In genomic region chr3:46659285-46659684, GRCh38 we compare ENCODE assay signal across 23 cellular contexts. TPM values are rescaled to one million over a fixed set of nuclear protein-coding genes. Genes with fewer than 3 reads are reported as not detected.
DNase-seq lines count a peak whose midpoint lies in the region; ATAC-seq, FAIRE-seq and TF ChIP-seq lines count a peak whose summit lies in the region.
"Had no signal": no experiment of that assay in that cellular context is flagged by ENCODE, and none has a peak within 500 bp of the region (broad histone marks: within the 10 kb centered on the region; RNA-seq: fewer than 3 reads in every experiment).

No MANE protein-coding gene starts in this region.

- H3K36me3 ChIP-seq in HUES6 (ENCODE audit: control insufficient read depth, insufficient read depth, low read length), result no peaks in the 10 kb centered on the region
- H3K36me3 ChIP-seq in H1 (ENCODE audit: control insufficient read depth in 2 of 4, insufficient read depth in 4 of 4, low read length in 3 of 4), result no peaks in the 10 kb centered on the region
- no peaks in the 10 kb centered on the region for H3K36me3 ChIP-seq in lower lobe of right lung
- H3K36me3 ChIP-seq: heart left ventricle, tibial nerve had no signal

- WGBS in H1 (ENCODE audit: extremely low coverage in 1 of 2, insufficient coverage in 1 of 2, insufficient read length in 1 of 2, insufficient replicate concordance in 2 of 2, low coverage in 1 of 2, low lambda C conversion rate in 2 of 2, missing lambda C conversion rate in 1 of 2), 2 experiments, result 82% methylated on average over 8 of the region's 8 CpGs; no CpG with 5 or more reads in 1 of the 2 experiments

- no peak overlapping the region for H3K18ac ChIP-seq in H1 (ENCODE audit: extremely low read depth, low read length)

- no peak overlapping the region for H3K14ac ChIP-seq in H1 (ENCODE audit: insufficient read length)

- H3K4me3 Mint-ChIP-seq in progenitor cell of endocrine pancreas (ENCODE audit: low read depth) (no peak overlapping the region), chondrocyte (ENCODE audit: unreplicated experiment) (no peak overlapping the region)
- H3K4me3 Mint-ChIP-seq: CD8-positive, alpha-beta T cell; HFFc6; stimulated activated memory B cell treated with anti-CD40 and anti-IgM and Interleukin-4, amounts not matched to agents 10 μg/mL and 1 μg/mL and 100 μg/mL, for 72 hours had no signal

- H3K4ac ChIP-seq in H1 (replicated peaks; ENCODE audit: insufficient read length, low read depth, low read length), result no peak overlapping the region

- H3K4me1 ChIP-seq in HUES6 (ENCODE audit: control insufficient read depth, insufficient read depth, low read length) (peaks cover 65% of the 10 kb centered on the region), H1 (replicated peaks in 1 of 4; ENCODE audit: control insufficient read depth in 3 of 4, insufficient read depth in 4 of 4, low read length in 3 of 4) (peaks cover 22 to 45% (median 36%) of the 10 kb centered on the region in 4 experiments), lower lobe of right lung (peaks cover 9% of the 10 kb centered on the region)

- FAIRE-seq in H1 (lab: Jason Lieb, UNC), result no peak
- FAIRE-seq: K562 had no signal

- no peak overlapping the region for H3K4me2 ChIP-seq in H1 (ENCODE audit: insufficient read depth in 1 of 2, low read depth in 2 of 2, low read length in 2 of 2)
- H3K4me2 ChIP-seq: PC-9, smooth muscle cell had no signal

- H3K9me3 Mint-ChIP-seq in progenitor cell of endocrine pancreas (ENCODE audit: low read depth) (no peaks in the 10 kb centered on the region), chondrocyte (ENCODE audit: low read depth) (no peaks in the 10 kb centered on the region)
- H3K9me3 Mint-ChIP-seq: CD8-positive, alpha-beta T cell; HFFc6; stimulated activated memory B cell treated with anti-CD40 and anti-IgM and Interleukin-4, amounts not matched to agents 10 μg/mL and 1 μg/mL and 100 μg/mL, for 72 hours had no signal

- no peaks in the 10 kb centered on the region for H3K79me2 ChIP-seq in H1 (ENCODE audit: control insufficient read depth in 1 of 2, insufficient read depth in 2 of 2, low read length in 2 of 2)

- H3K23me2 ChIP-seq in H1 (ENCODE audit: low read depth, low read length), result no peaks in the 10 kb centered on the region

- peaks cover 6% of the 10 kb centered on the region for H3K4me1 Mint-ChIP-seq in progenitor cell of endocrine pancreas (ENCODE audit: low read depth)
- H3K4me1 Mint-ChIP-seq in chondrocyte (ENCODE audit: low read depth), result peaks cover 20% of the 10 kb centered on the region

- peak overlapping the region; percentile 12 for H3K27ac Mint-ChIP-seq in progenitor cell of endocrine pancreas
- no peak overlapping the region for H3K27ac Mint-ChIP-seq in chondrocyte (ENCODE audit: unreplicated experiment)
- H3K27ac Mint-ChIP-seq: CD8-positive, alpha-beta T cell; HFFc6; stimulated activated memory B cell treated with anti-CD40 and anti-IgM and Interleukin-4, amounts not matched to agents 10 μg/mL and 1 μg/mL and 100 μg/mL, for 72 hours had no signal

- intact Hi-C loops in lower lobe of right lung (cut with DNase I), result no loop called here

- peak overlapping the region; percentile 14 for H2BK120ac ChIP-seq in H1 (replicated peaks; ENCODE audit: low read depth, low read length)

- H3K36me3 Mint-ChIP-seq in progenitor cell of endocrine pancreas (ENCODE audit: insufficient read depth) (no peaks in the 10 kb centered on the region), chondrocyte (ENCODE audit: low read depth) (no peaks in the 10 kb centered on the region)
- H3K36me3 Mint-ChIP-seq: CD8-positive, alpha-beta T cell; stimulated activated memory B cell treated with anti-CD40 and anti-IgM and Interleukin-4, amounts not matched to agents 10 μg/mL and 1 μg/mL and 100 μg/mL, for 72 hours had no signal

- H3K27me3 ChIP-seq in HUES6 (ENCODE audit: control insufficient read depth, insufficient read depth, low read length), result no peaks in the 10 kb centered on the region
- no peaks in the 10 kb centered on the region; a peak in 1 of 7 replicates for H3K27me3 ChIP-seq in H1 (replicated peaks in 1 of 4; ENCODE audit: control insufficient read depth in 3 of 4, extremely low read depth in 1 of 4, insufficient read depth in 3 of 4, low read length in 3 of 4)
- no peaks in the 10 kb centered on the region for H3K27me3 ChIP-seq in lower lobe of right lung (ENCODE audit: low read depth)
- H3K27me3 ChIP-seq: heart left ventricle had no signal

- H3K9me3 ChIP-seq in HUES6 (ENCODE audit: control insufficient read depth, insufficient read depth, low read depth, low read length) (no peaks in the 10 kb centered on the region), H1 (ENCODE audit: insufficient read depth in 2 of 2, low read depth in 1 of 2, low read length in 1 of 2) (no peaks in the 10 kb centered on the region), lower lobe of right lung (no peaks in the 10 kb centered on the region)
- H3K9me3 ChIP-seq: heart left ventricle, mucosa of descending colon, tibial nerve had no signal

- TF ChIP-seq CTCF in H1 (IDR thresholded peaks at IDR 0.05; ENCODE audit: control extremely low read depth in 1 of 3, insufficient read depth in 1 of 3, low read depth in 1 of 3, low read length in 3 of 3) (no peak; a peak in 1 of 4 replicates), progenitor cell of endocrine pancreas (IDR thresholded peaks at IDR 0.05; ENCODE audit: unreplicated experiment) (no peak), lower lobe of right lung (IDR thresholded peaks at IDR 0.05) (no peak), chondrocyte (IDR thresholded peaks at IDR 0.05) (no peak)

- H2BK20ac ChIP-seq in H1 (ENCODE audit: low read length), result no peak overlapping the region

- H2BK5ac ChIP-seq in H1 (ENCODE audit: low read depth, low read length), result peak overlapping the region; percentile 9; the same call in 1 of the 2 replicates

- no peak overlapping the region for H3K56ac ChIP-seq in H1 (replicated peaks; ENCODE audit: insufficient read length, low read depth, low read length)

- H3K79me1 ChIP-seq in H1 (ENCODE audit: low read depth, low read length), result no peaks in the 10 kb centered on the region

- H4K20me1 ChIP-seq in H1 (replicated peaks in 1 of 2; ENCODE audit: control insufficient read depth in 1 of 2, insufficient read depth in 2 of 2, low read length in 2 of 2), result no peaks in the 10 kb centered on the region

- TF ChIP-seq POLR2A in H1 (IDR thresholded peaks at IDR 0.05; ENCODE audit: control extremely low read depth in 1 of 2, low read depth in 2 of 2, low read length in 2 of 2), result no peak

- H3K9ac ChIP-seq in HUES6 (ENCODE audit: low read length) (peak overlapping the region; percentile 5), H1 (replicated peaks in 1 of 4; ENCODE audit: extremely low read depth in 1 of 4, low read depth in 3 of 4, low read length in 3 of 4) (no peak overlapping the region)

- H3K27me3 Mint-ChIP-seq in progenitor cell of endocrine pancreas (peaks cover 42% of the 10 kb centered on the region), chondrocyte (ENCODE audit: low read depth) (peaks cover 18% of the 10 kb centered on the region)

- CTCF ChIA-PET in H1 (lab: Charles Lee; ENCODE audit: partially characterized antibody), result interaction anchor here (1.4 to 3.6 kb wide), 3 partner anchors 12 to 197 kb away, joined by 4 to 20 read pairs (median 7); no protein-coding TSS in a partner anchor

- TF ChIP-seq RAD21 in H1 (IDR thresholded peaks at IDR 0.05 in 1 of 2, conservative IDR thresholded peaks at IDR 0.05 in 1 of 2; ENCODE audit: low read depth in 2 of 2, low read length in 2 of 2), result no peak

- no peak overlapping the region; the same call in 1 of the 2 replicates for H2BK12ac ChIP-seq in H1 (ENCODE audit: low read depth, low read length)

- no peak overlapping the region for H4K91ac ChIP-seq in H1 (replicated peaks; ENCODE audit: insufficient read length, low read length)

- H4K8ac ChIP-seq in H1 (ENCODE audit: extremely low read depth, insufficient read depth, low read length), result no peak overlapping the region

- POLR2A ChIA-PET in H1 (lab: Charles Lee; ENCODE audit: partially characterized antibody), result interaction anchor here (0.9 to 4.2 kb wide), 2 partner anchors 17 to 73 kb away, joined by 3 to 23 read pairs; no protein-coding TSS in a partner anchor

- no peak overlapping the region for H3K27ac ChIP-seq in HUES6 (ENCODE audit: low read depth, low read length)
- no peak overlapping the region for H3K27ac ChIP-seq in H1 (ENCODE audit: low read depth, low read length)
- H3K27ac ChIP-seq in lower lobe of right lung, result no peak overlapping the region
- H3K27ac ChIP-seq: heart left ventricle, PC-9, tibial nerve had no signal

- H2BK15ac ChIP-seq in H1 (ENCODE audit: low read length), result no peak overlapping the region

- H4K5ac ChIP-seq in H1 (ENCODE audit: insufficient read length, low read depth, low read length), result no peak overlapping the region

- no peak overlapping the region for H2AK5ac ChIP-seq in H1 (ENCODE audit: low read depth, low read length)

- ATAC-seq in lower lobe of right lung, result no peak
- ATAC-seq: CD8-positive, alpha-beta T cell; heart left ventricle; K562; mucosa of descending colon; stimulated activated memory B cell treated with anti-CD40 and anti-IgM and Interleukin-4, amounts not matched to agents 10 μg/mL and 1 μg/mL and 100 μg/mL, for 72 hours had no signal

- DNase-seq in NCI-H2227 (lab: John Stamatoyannopoulos, UW; ENCODE audit: unreplicated experiment) (peak; percentile 6), NCI-H2227 treated with DMSO at 0.1 percent for 48 hours (lab: John Stamatoyannopoulos, UW) (no peak), H1 (ENCODE audit: low read depth in 1 of 2, low spot score in 2 of 2) (peak in 1 of 2 experiments; percentile 49), progenitor cell of endocrine pancreas (ENCODE audit: low spot score, unreplicated experiment) (no peak), lower lobe of right lung (no peak), chondrocyte (ENCODE audit: low spot score) (no peak), GDM1 (lab: John Stamatoyannopoulos, UW) (no peak)
- DNase-seq: activated gamma-delta T cell treated with Interleukin-2 at 50 U/mL for 16 hours, GF-D8, heart left ventricle, HFFc6, mucosa of descending colon had no signal

- no peak for TF ChIP-seq EP300 in H1 (IDR thresholded peaks at IDR 0.05; ENCODE audit: borderline replicate concordance in 1 of 2, low read depth in 2 of 2, low read length in 2 of 2)

- H3K23ac ChIP-seq in H1 (ENCODE audit: insufficient read length), result no peak overlapping the region

- no peak overlapping the region for H3K4me3 ChIP-seq in HUES6 (ENCODE audit: low read depth, low read length)
- no peak overlapping the region for H3K4me3 ChIP-seq in H1 (ENCODE audit: extremely low read depth in 1 of 4, insufficient read depth in 2 of 4, low read depth in 3 of 4, low read length in 4 of 4)
- H3K4me3 ChIP-seq in lower lobe of right lung, result no peak overlapping the region
- H3K4me3 ChIP-seq: heart left ventricle, K562, mucosa of descending colon, PC-9, smooth muscle cell, tibial nerve had no signal

- H2AFZ ChIP-seq in H1 (ENCODE audit: low read length), result no peak overlapping the region
- H2AFZ ChIP-seq: PC-9 had no signal

RNA-seq across cellular contexts. Expression of gene ALS2CL, which starts 34.2 kb away (rescaled TPM):
- total RNA-seq in H1 (2021; fragmentation: NEBNext Ultra II Directional; extraction: Animal tissue kit (Norgen Biotek cat#: 25700)), result 4.3 and 4.8 TPM in 2 replicates
- 5.4 and 7.5 TPM in 2 replicates for polyA plus RNA-seq in H1 (2011; rRNA removed)
- 10.1 TPM for polyA plus RNA-seq in H1 (2011; cell fraction: cytosol; rRNA removed)
- 65.0 TPM for polyA plus RNA-seq in H1 (2011; cell fraction: nucleus; rRNA removed)
- polyA plus RNA-seq in H1 (2012, experiment 1 of 2), result 8.7 to 10.9 TPM (median 9.6 TPM) in 4 replicates
- 4.1 TPM for polyA plus RNA-seq in H1 (2012, experiment 2 of 2)
- 2.3 TPM for polyA plus RNA-seq in H1 (2013, experiment 1 of 2)
- 2.0 TPM for polyA plus RNA-seq in H1 (2013, experiment 2 of 2)
- polyA minus RNA-seq in H1 (2011; rRNA and poly(A)+ RNA removed), result 4.5 and 6.8 TPM in 2 replicates
- polyA minus RNA-seq in H1 (2011; cell fraction: cytosol; rRNA and poly(A)+ RNA removed), result 4.6 TPM
- polyA minus RNA-seq in H1 (2011; cell fraction: nucleus; rRNA and poly(A)+ RNA removed), result 13.9 TPM
- 3.5 and 3.7 TPM in 2 replicates for total RNA-seq in progenitor cell of endocrine pancreas
- total RNA-seq in lower lobe of right lung, result 59.7 TPM
- total RNA-seq in chondrocyte, result 1.4 to 5.2 TPM (median 3.6 TPM) in 3 replicates

RNA-seq across cellular contexts. Expression of gene TMIE, which starts 41.9 kb away (rescaled TPM):
- total RNA-seq in H1 (2021; fragmentation: NEBNext Ultra II Directional; extraction: Animal tissue kit (Norgen Biotek cat#: 25700)), result 0.67 and 0.90 TPM in 2 replicates
- polyA plus RNA-seq in H1 (2011; rRNA removed), result 0.45 and 0.64 TPM in 2 replicates
- polyA plus RNA-seq in H1 (2011; cell fraction: cytosol; rRNA removed), result 1.0 TPM
- 0.87 TPM for polyA plus RNA-seq in H1 (2011; cell fraction: nucleus; rRNA removed)
- polyA plus RNA-seq in H1 (2012, experiment 1 of 2), result 0.28 to 1.0 TPM (median 0.62 TPM) in 4 replicates
- 0.56 TPM for polyA plus RNA-seq in H1 (2012, experiment 2 of 2)
- 0.22 TPM for polyA plus RNA-seq in H1 (2013, experiment 1 of 2)
- polyA plus RNA-seq in H1 (2013, experiment 2 of 2), result 0.35 TPM
- polyA minus RNA-seq in H1 (2011; rRNA and poly(A)+ RNA removed), result 0.49 and 0.88 TPM in 2 replicates
- not detected for polyA minus RNA-seq in H1 (2011; cell fraction: cytosol; rRNA and poly(A)+ RNA removed)
- polyA minus RNA-seq in H1 (2011; cell fraction: nucleus; rRNA and poly(A)+ RNA removed), result 1.3 TPM
- total RNA-seq in progenitor cell of endocrine pancreas (0.50 and 0.53 TPM in 2 replicates), lower lobe of right lung (1.0 TPM), chondrocyte (0.25 TPM in 1 of 3 replicates, not detected in the others)
- total RNA-seq: A172, HFFc6, K562 had no signal
- polyA plus RNA-seq: K562 had no signal

RNA-seq across cellular contexts. Expression of gene FAM240A, which starts 47.0 kb away (rescaled TPM):
- 0.17 TPM in 1 of 2 replicates, not detected in the other for total RNA-seq in H1 (2021; fragmentation: NEBNext Ultra II Directional; extraction: Animal tissue kit (Norgen Biotek cat#: 25700))
- 0.06 and 0.08 TPM in 2 replicates for polyA plus RNA-seq in H1 (2011; rRNA removed)
- 0.12 TPM for polyA plus RNA-seq in H1 (2011; cell fraction: cytosol; rRNA removed)
- polyA plus RNA-seq in H1 (2011; cell fraction: nucleus; rRNA removed), result not detected
- 0.16 to 0.32 TPM (median 0.16 TPM) in 3 of 4 replicates, not detected in the other for polyA plus RNA-seq in H1 (2012, experiment 1 of 2)
- not detected for polyA plus RNA-seq in H1 (2012, experiment 2 of 2)
- polyA plus RNA-seq in H1 (2013, experiment 1 of 2), result 0.08 TPM
- 0.11 TPM for polyA plus RNA-seq in H1 (2013, experiment 2 of 2)
- polyA minus RNA-seq in H1 (2011; rRNA and poly(A)+ RNA removed), result not detected in 2 replicates
- not detected for polyA minus RNA-seq in H1 (2011; cell fraction: cytosol; rRNA and poly(A)+ RNA removed)
- not detected for polyA minus RNA-seq in H1 (2011; cell fraction: nucleus; rRNA and poly(A)+ RNA removed)
- total RNA-seq in progenitor cell of endocrine pancreas, result not detected in 2 replicates
- not detected for total RNA-seq in lower lobe of right lung
- not detected in 3 replicates for total RNA-seq in chondrocyte
- total RNA-seq: A172; CD8-positive, alpha-beta T cell; dermis microvascular lymphatic vessel endothelial cell; heart left ventricle; HFFc6; K562; mucosa of descending colon; NCI-H460; omental fat pad; PC-9; smooth muscle cell had no signal
- polyA plus RNA-seq: heart left ventricle, K562, smooth muscle cell had no signal

RNA-seq across cellular contexts. Expression of gene PRSS50, which starts 58.4 kb away (rescaled TPM):
- total RNA-seq in H1 (2021; fragmentation: NEBNext Ultra II Directional; extraction: Animal tissue kit (Norgen Biotek cat#: 25700)), result 0.47 and 0.73 TPM in 2 replicates
- polyA plus RNA-seq in H1 (2011; rRNA removed), result 0.71 and 1.1 TPM in 2 replicates
- 1.3 TPM for polyA plus RNA-seq in H1 (2011; cell fraction: cytosol; rRNA removed)
- 6.9 TPM for polyA plus RNA-seq in H1 (2011; cell fraction: nucleus; rRNA removed)
- polyA plus RNA-seq in H1 (2012, experiment 1 of 2), result 0.40 to 1.3 TPM (median 0.71 TPM) in 4 replicates
- polyA plus RNA-seq in H1 (2012, experiment 2 of 2), result 0.16 TPM
- polyA plus RNA-seq in H1 (2013, experiment 1 of 2), result 0.34 TPM
- 0.37 TPM for polyA plus RNA-seq in H1 (2013, experiment 2 of 2)
- 0.32 TPM in 1 of 2 replicates, not detected in the other for polyA minus RNA-seq in H1 (2011; rRNA and poly(A)+ RNA removed)
- not detected for polyA minus RNA-seq in H1 (2011; cell fraction: cytosol; rRNA and poly(A)+ RNA removed)
- 1.7 TPM for polyA minus RNA-seq in H1 (2011; cell fraction: nucleus; rRNA and poly(A)+ RNA removed)
- total RNA-seq in progenitor cell of endocrine pancreas, result 1.9 TPM in 2 replicates
- total RNA-seq in lower lobe of right lung, result 0.41 TPM
- total RNA-seq in chondrocyte, result not detected in 3 replicates
- total RNA-seq: A172; CD8-positive, alpha-beta T cell; dermis microvascular lymphatic vessel endothelial cell; HFFc6; K562; NCI-H460 had no signal
